Comparison of ENCODE assay signal across 21 cellular contexts in genomic region chr7:64879097-64879730, GRCh38. TPM values are rescaled to one million over a fixed set of nuclear protein-coding genes. Genes with fewer than 3 reads are reported as not detected.
DNase-seq lines count a peak whose midpoint lies in the region; ATAC-seq and TF ChIP-seq lines count a peak whose summit lies in the region.
"Had no signal": no experiment of that assay in that cellular context is flagged by ENCODE, and none has a peak within 500 bp of the region (broad histone marks: within the 10 kb centered on the region; RNA-seq: fewer than 3 reads in every experiment).

No MANE protein-coding gene starts in this region.

- WGBS in esophagus muscularis mucosa, result 82% methylated on average over 9 of the region's 9 CpGs

- no peaks in the 10 kb centered on the region for H3K4me1 Mint-ChIP-seq in type B pancreatic cell (ENCODE audit: unreplicated experiment)

- no peak overlapping the region for H3K4me3 ChIP-seq in esophagus muscularis mucosa
- H3K4me3 ChIP-seq: body of pancreas, prostate gland, vagina had no signal

- peaks cover 5% of the 10 kb centered on the region for H3K27me3 Mint-ChIP-seq in type B pancreatic cell

- H3K27ac Mint-ChIP-seq in type B pancreatic cell, result no peak overlapping the region
- H3K27ac Mint-ChIP-seq: activated CD8-positive, alpha-beta T cell treated with anti-CD3 and anti-CD28 coated beads for 36 hours; activated naive CD8-positive, alpha-beta T cell treated with anti-CD3 and anti-CD28 coated beads for 36 hours had no signal

- H3K4me3 Mint-ChIP-seq in type B pancreatic cell, result no peak overlapping the region
- H3K4me3 Mint-ChIP-seq: activated CD8-positive, alpha-beta T cell treated with anti-CD3 and anti-CD28 coated beads for 36 hours; activated naive CD8-positive, alpha-beta T cell treated with anti-CD3 and anti-CD28 coated beads for 36 hours had no signal

- H3K36me3 ChIP-seq in esophagus muscularis mucosa, result no peaks in the 10 kb centered on the region
- H3K36me3 ChIP-seq: prostate gland, vagina had no signal

- TF ChIP-seq EP300 in esophagus muscularis mucosa (IDR thresholded peaks at IDR 0.05), result no peak

- H3K9me3 ChIP-seq in esophagus muscularis mucosa, result no peaks in the 10 kb centered on the region
- H3K9me3 ChIP-seq: body of pancreas, prostate gland, vagina had no signal

- peak; percentile 34 for DNase-seq in activated effector memory CD4-positive, alpha-beta T cell treated with anti-CD3 and anti-CD28 coated beads, Interleukin-2, amount 50 U/mL, for 16 hours
- no peak for DNase-seq in activated effector memory CD4-positive, alpha-beta T cell treated with Interleukin-2 at 50 U/mL for 16 hours
- DNase-seq in MV-4-11 (lab: John Stamatoyannopoulos, UW) (peak; percentile 9), esophagus muscularis mucosa (ENCODE audit: extremely low spot score) (peak; percentile 64), type B pancreatic cell (ENCODE audit: extremely low spot score, unreplicated experiment) (peak; percentile 29), ecto neural progenitor cell (ENCODE audit: low spot score) (no peak), DMS153 (lab: John Stamatoyannopoulos, UW) (no peak)
- DNase-seq: activated CD8-positive, alpha-beta T cell treated with anti-CD3 and anti-CD28 coated beads for 36 hours; activated naive CD8-positive, alpha-beta T cell treated with anti-CD3 and anti-CD28 coated beads for 36 hours; activated T-cell treated with anti-CD3 and anti-CD28 coated beads, Interleukin-2, amount 50 U/mL, for 48 hours; body of pancreas; foreskin melanocyte; Karpas-422; NCI-H2107; NCI-H524 treated with DMSO at 0.1 percent for 48 hours; SIG-M5; small intestine had no signal

- intact Hi-C loops in esophagus muscularis mucosa (cut with DNase I), result no loop called here

- no peak for ATAC-seq in HG03571 (IDR thresholded peaks at IDR 0.05; ENCODE audit: unreplicated experiment)
- ATAC-seq: activated CD8-positive, alpha-beta T cell treated with anti-CD3 and anti-CD28 coated beads for 36 hours; body of pancreas had no signal

- H3K27ac ChIP-seq in esophagus muscularis mucosa (replicated peaks in 1 of 4), result no peak overlapping the region
- H3K27ac ChIP-seq: body of pancreas, C4-2B, prostate gland, vagina had no signal

- TF ChIP-seq CTCF in esophagus muscularis mucosa (IDR thresholded peaks at IDR 0.05) (no peak), type B pancreatic cell (conservative IDR thresholded peaks at IDR 0.05) (no peak)

- peaks cover 0 to 36% (median 28%) of the 10 kb centered on the region in 4 donors for H3K4me1 ChIP-seq in esophagus muscularis mucosa
- H3K4me1 ChIP-seq: prostate gland had no signal

- H3K9me3 Mint-ChIP-seq in type B pancreatic cell, result no peaks in the 10 kb centered on the region
- H3K9me3 Mint-ChIP-seq: activated naive CD8-positive, alpha-beta T cell treated with anti-CD3 and anti-CD28 coated beads for 36 hours had no signal

- TF ChIP-seq POLR2A in esophagus muscularis mucosa (IDR thresholded peaks at IDR 0.05; ENCODE audit: low read depth), result no peak

- peaks cover 0 to 9% (median 0%) of the 10 kb centered on the region in 4 donors for H3K27me3 ChIP-seq in esophagus muscularis mucosa
- H3K27me3 ChIP-seq: body of pancreas, vagina had no signal

- H3K36me3 Mint-ChIP-seq in type B pancreatic cell, result no peaks in the 10 kb centered on the region
- H3K36me3 Mint-ChIP-seq: activated naive CD8-positive, alpha-beta T cell treated with anti-CD3 and anti-CD28 coated beads for 36 hours had no signal

RNA-seq across cellular contexts. Expression of gene ZNF273, which starts 23.9 kb away (rescaled TPM):
- total RNA-seq in esophagus muscularis mucosa, result 1 to 10 TPM; 2.7 to 8.3 (median 3.4) TPM
- total RNA-seq in type B pancreatic cell (ENCODE audit: low replicate concordance), result 6.2 and 9.3 TPM in 2 replicates

Comparison
In these comparisons a context has a peak if more than half of its experiments do, and no peak if none do; other contexts are left out.
1. DNase-seq: peak in activated effector memory CD4-positive, alpha-beta T cell treated with anti-CD3 and anti-CD28 coated beads, Interleukin-2, amount 50 U/mL, for 16 hours (single experiment), MV-4-11 (single experiment), esophagus muscularis mucosa (single experiment) and type B pancreatic cell (single experiment); none in activated effector memory CD4-positive, alpha-beta T cell treated with Interleukin-2 at 50 U/mL for 16 hours (single experiment), ecto neural progenitor cell (single experiment) and DMS153 (single experiment).